8 cellular contexts compared by ENCODE assay signal in genomic region chr1:244272471-244273261, GRCh38.
DNase-seq lines count a peak whose midpoint lies in the region; ATAC-seq and TF ChIP-seq lines count a peak whose summit lies in the region.

No MANE protein-coding gene starts in this region.

- no peaks in the 10 kb centered on the region for H3F3A ChIP-seq in neural cell (ENCODE audit: insufficient read depth, low read length, poor library complexity, severe bottlenecking)

- H3K4me1 ChIP-seq in fibroblast of lung (ENCODE audit: control insufficient read depth, extremely low read depth, insufficient read depth, low read length): peaks cover 8% of the 10 kb centered on the region

- peak; percentile 100 for TF ChIP-seq RAD21 in neural cell (conservative IDR thresholded peaks at IDR 0.05)

- no peak overlapping the region for H3K4me3 Mint-ChIP-seq in activated T-cell treated with anti-CD3 and anti-CD28 coated beads, Interleukin-2, amount 50 U/mL, for 72 hours

- H3K9ac ChIP-seq in fibroblast of lung (ENCODE audit: insufficient read depth, low read length) (no peak overlapping the region), neural cell (ENCODE audit: low read length) (no peak overlapping the region)

- no peak overlapping the region for H2AFZ ChIP-seq in fibroblast of lung (ENCODE audit: low read length)
- H2AFZ ChIP-seq in neural cell (ENCODE audit: low read depth, low read length): no peak overlapping the region

- peaks cover 2 to 6% of the 10 kb centered on the region in 2 donors for H3K9me3 Mint-ChIP-seq in activated T-cell treated with anti-CD3 and anti-CD28 coated beads, Interleukin-2, amount 50 U/mL, for 72 hours

- peaks cover 11% of the 10 kb centered on the region for H3K4me1 Mint-ChIP-seq in activated T-cell treated with anti-CD3 and anti-CD28 coated beads, Interleukin-2, amount 50 U/mL, for 72 hours (ENCODE audit: low read depth)

- no peaks in the 10 kb centered on the region for H3K36me3 ChIP-seq in fibroblast of lung (ENCODE audit: control insufficient read depth, insufficient read depth, low read length)
- H3K36me3 ChIP-seq in neural cell (ENCODE audit: insufficient read depth, low read length): no peaks in the 10 kb centered on the region

- peak; percentile 77 for ATAC-seq in GM21737 (IDR thresholded peaks at IDR 0.05; ENCODE audit: unreplicated experiment)
- peak; percentile 74 to 80 for ATAC-seq in activated T-cell treated with anti-CD3 and anti-CD28 coated beads, Interleukin-2, amount 50 U/mL, for 72 hours (replicated peaks in 1 of 2)
- peak; percentile 71 for ATAC-seq in stimulated activated naive CD8-positive, alpha-beta T cell treated with anti-CD3 and anti-CD28 coated beads, Interleukin-15, Interleukin-2, amounts not matched to agents 100 U/mL and 50 U/mL, for 24 hours

- no peaks in the 10 kb centered on the region for H4K20me1 ChIP-seq in fibroblast of lung (ENCODE audit: control insufficient read depth, extremely low read depth, insufficient read depth, low read length)
- no peaks in the 10 kb centered on the region for H4K20me1 ChIP-seq in neural cell (ENCODE audit: insufficient read depth)

- no peak overlapping the region for H3K27ac Mint-ChIP-seq in activated T-cell treated with anti-CD3 and anti-CD28 coated beads, Interleukin-2, amount 50 U/mL, for 72 hours

- no peaks in the 10 kb centered on the region for H3K9me3 ChIP-seq in fibroblast of lung (ENCODE audit: control insufficient read depth, insufficient read depth, low read depth, low read length)
- H3K9me3 ChIP-seq in neural cell (ENCODE audit: low read length): no peaks in the 10 kb centered on the region

- H3K79me2 ChIP-seq in fibroblast of lung (ENCODE audit: control insufficient read depth, insufficient read depth, low read length) (no peaks in the 10 kb centered on the region), neural cell (replicated peaks; ENCODE audit: insufficient read depth, low read length) (no peaks in the 10 kb centered on the region)

- no peaks in the 10 kb centered on the region for H3K9me2 ChIP-seq in neural cell (ENCODE audit: insufficient read depth, low read length)

- no peak for TF ChIP-seq EP300 in neural cell (conservative IDR thresholded peaks at IDR 0.05; ENCODE audit: poor library complexity, severe bottlenecking)

- no peaks in the 10 kb centered on the region for H3K27me3 Mint-ChIP-seq in activated T-cell treated with anti-CD3 and anti-CD28 coated beads, Interleukin-2, amount 50 U/mL, for 72 hours (ENCODE audit: low read depth)

- H3K4me3 ChIP-seq in LNCaP clone FGC (ENCODE audit: low read depth, low read length) (no peak overlapping the region), fibroblast of lung (replicated peaks in 1 of 4; ENCODE audit: control extremely low read depth in 1 of 4, insufficient read depth in 1 of 4, low read depth in 3 of 4, low read length in 4 of 4) (peak overlapping the region in 1 of 4 experiments; percentile 49), neural cell (ENCODE audit: low read length) (no peak overlapping the region)

- H3K27me3 ChIP-seq in fibroblast of lung (ENCODE audit: control insufficient read depth, insufficient read depth, low read length) (no peaks in the 10 kb centered on the region), neural cell (ENCODE audit: insufficient read depth, low read depth, low read length) (no peaks in the 10 kb centered on the region)

- H3K4me2 ChIP-seq in fibroblast of lung (ENCODE audit: extremely low read depth, insufficient read depth, low read length): peak overlapping the region; percentile 39
- H3K4me2 ChIP-seq in neural cell (ENCODE audit: low read length): no peak overlapping the region

- DNase-seq in DMS 273 (lab: John Stamatoyannopoulos, UW; ENCODE audit: unreplicated experiment) (peak; percentile 91), LNCaP clone FGC (ENCODE audit: low read depth) (peak; percentile 68), RKO (ENCODE audit: low spot score) (peak; percentile 84), fibroblast of lung (ENCODE audit: low read depth in 2 of 2) (peak; percentile 79 to 95)
- DNase-seq in activated T-cell treated with anti-CD3 and anti-CD28 coated beads, Interleukin-2, amount 50 U/mL, for 72 hours: peak; percentile 59 to 71
- peak; percentile 66 for DNase-seq in stimulated activated naive CD8-positive, alpha-beta T cell treated with anti-CD3 and anti-CD28 coated beads, Interleukin-15, Interleukin-2, amounts not matched to agents 100 U/mL and 50 U/mL, for 24 hours

- peaks cover 0 to 5% of the 10 kb centered on the region in 2 donors for H3K36me3 Mint-ChIP-seq in activated T-cell treated with anti-CD3 and anti-CD28 coated beads, Interleukin-2, amount 50 U/mL, for 72 hours (ENCODE audit: insufficient read depth in 2 of 2)

- no peak overlapping the region for H3K27ac ChIP-seq in fibroblast of lung (ENCODE audit: insufficient read depth, low read length)
- no peak overlapping the region for H3K27ac ChIP-seq in neural cell (ENCODE audit: low read length)

- peak; percentile 100 for TF ChIP-seq CTCF in LNCaP clone FGC (IDR thresholded peaks at IDR 0.05; ENCODE audit: control insufficient read depth, extremely low read depth, insufficient read depth)
- TF ChIP-seq CTCF in fibroblast of lung (conservative IDR thresholded peaks at IDR 0.05 in 1 of 2, IDR thresholded peaks at IDR 0.05 in 1 of 2; ENCODE audit: low read depth in 1 of 2, low read length in 2 of 2): peak; percentile 96 to 100
- peak; percentile 100 for TF ChIP-seq CTCF in neural cell (IDR thresholded peaks at IDR 0.05; ENCODE audit: poor library complexity, severe bottlenecking)

TF ChIP-seq in neural cell, 6 proteins besides CTCF, POLR2A, EP300 and RAD21:
- TF ChIP-seq EZH2 (IDR thresholded peaks at IDR 0.05; ENCODE audit: borderline replicate concordance, insufficient read depth, low read length, poor library complexity, severe bottlenecking): no peak
- TF ChIP-seq MXI1 (conservative IDR thresholded peaks at IDR 0.05; ENCODE audit: poor library complexity, severe bottlenecking): no peak
- TF ChIP-seq SMC3 (conservative IDR thresholded peaks at IDR 0.05; ENCODE audit: poor library complexity): peak; percentile 100
- no peak for TF ChIP-seq POLR2AphosphoS5 (IDR thresholded peaks at IDR 0.05)
- TF ChIP-seq TAF1 (IDR thresholded peaks at IDR 0.05; ENCODE audit: low read depth): no peak
- no peak for TF ChIP-seq REST (IDR thresholded peaks at IDR 0.05; ENCODE audit: borderline replicate concordance)
